Comparison of ENCODE assay signal across 1 cellular context in the genomic region with DNA sequence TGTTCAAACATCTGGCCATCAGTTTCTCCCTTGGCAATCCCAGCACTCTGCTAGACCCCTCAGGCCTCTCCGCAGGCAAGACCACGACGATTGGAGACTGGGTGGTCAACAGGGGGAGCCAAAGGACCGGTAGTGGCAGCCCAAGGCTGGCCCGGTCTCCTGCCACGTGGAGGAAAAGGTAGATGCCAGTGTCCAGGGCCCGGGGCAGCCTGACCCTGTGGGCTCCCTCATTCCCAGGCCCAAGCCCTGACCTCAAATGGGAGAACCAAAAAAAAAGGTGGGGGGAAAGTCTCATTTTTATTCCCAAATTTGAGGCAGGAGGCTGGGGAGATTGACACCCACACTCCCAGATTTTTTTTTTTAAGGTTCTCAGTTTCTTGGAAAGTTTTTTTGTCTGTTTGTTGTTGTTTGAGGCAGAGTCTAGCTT.
TF ChIP-seq lines count a peak whose summit lies in the region.

No MANE protein-coding gene starts in this region.

TF ChIP-seq in HepG2, 621 proteins besides CTCF, POLR2A, EP300 and RAD21 (continued from another document and continues in another):
- TF ChIP-seq SOX13 (IDR thresholded peaks at IDR 0.05) (no peak), SOX13 (CRISPR knock-in tag; conservative IDR thresholded peaks at IDR 0.05 in 1 of 2, IDR thresholded peaks at IDR 0.05 in 1 of 2) (peak in 1 of 2 experiments; percentile 37; a peak in 1 of 4 replicates), ZNF30 (CRISPR knock-in tag; IDR thresholded peaks at IDR 0.05) (no peak), ZNF792 (CRISPR knock-in tag; IDR thresholded peaks at IDR 0.05) (peak; percentile 65; the same call in 1 of the 2 replicates), SIN3B (IDR thresholded peaks at IDR 0.05; ENCODE audit: low read length) (no peak), ZNF782 (CRISPR knock-in tag; IDR thresholded peaks at IDR 0.05; ENCODE audit: borderline replicate concordance) (no peak), DMAP1 (CRISPR knock-in tag; IDR thresholded peaks at IDR 0.05) (peak; percentile 84), ZNF788 (CRISPR knock-in tag; IDR thresholded peaks at IDR 0.05; ENCODE audit: borderline replicate concordance) (peak; percentile 61; the same call in 1 of the 2 replicates), ZNF724P (CRISPR knock-in tag; IDR thresholded peaks at IDR 0.05; ENCODE audit: borderline replicate concordance) (no peak), ZNF441 (CRISPR knock-in tag; IDR thresholded peaks at IDR 0.05; ENCODE audit: borderline replicate concordance) (no peak), MXD4 (CRISPR knock-in tag; IDR thresholded peaks at IDR 0.05) (peak; percentile 77; the same call in 1 of the 2 replicates), KMT2A (CRISPR knock-in tag; IDR thresholded peaks at IDR 0.05) (0 out of 2 replicates have a peak, but pooled peaks have one; percentile 33), ZNF484 (CRISPR knock-in tag; IDR thresholded peaks at IDR 0.05; ENCODE audit: borderline replicate concordance, low read depth) (no peak), SP5 (CRISPR knock-in tag; IDR thresholded peaks at IDR 0.05; ENCODE audit: borderline replicate concordance, low read depth) (0 out of 2 replicates have a peak, but pooled peaks have one; percentile 9), PAF1 (CRISPR knock-in tag; IDR thresholded peaks at IDR 0.05) (no peak), ZNF34 (CRISPR knock-in tag; IDR thresholded peaks at IDR 0.05; ENCODE audit: borderline replicate concordance) (no peak), FOXK1 (CRISPR knock-in tag; IDR thresholded peaks at IDR 0.05; ENCODE audit: borderline replicate concordance, low read depth) (peak; percentile 44; the same call in 1 of the 2 replicates), ZNF737 (CRISPR knock-in tag; IDR thresholded peaks at IDR 0.05; ENCODE audit: borderline replicate concordance) (no peak), SP140L (CRISPR knock-in tag; IDR thresholded peaks at IDR 0.05; ENCODE audit: borderline replicate concordance) (peak; percentile 68; the same call in 1 of the 2 replicates), NCOA1 (CRISPR knock-in tag; IDR thresholded peaks at IDR 0.05) (no peak), MAFF (IDR thresholded peaks at IDR 0.05; ENCODE audit: low read depth, low read length) (no peak), RARA (CRISPR knock-in tag; IDR thresholded peaks at IDR 0.05) (0 out of 2 replicates have a peak, but pooled peaks have one; percentile 19), PAX8 (CRISPR knock-in tag; IDR thresholded peaks at IDR 0.05; ENCODE audit: borderline replicate concordance) (no peak), FOSL2 (CRISPR knock-in tag; IDR thresholded peaks at IDR 0.05) (peak; percentile 62), ZNF207 (IDR thresholded peaks at IDR 0.05; ENCODE audit: borderline replicate concordance) (no peak), ZNF124 (CRISPR knock-in tag; IDR thresholded peaks at IDR 0.05) (0 out of 2 replicates have a peak, but pooled peaks have one; percentile 28), TSC22D2 (CRISPR knock-in tag; IDR thresholded peaks at IDR 0.05; ENCODE audit: borderline replicate concordance) (0 out of 2 replicates have a peak, but pooled peaks have one; percentile 37), THAP11 (CRISPR knock-in tag; IDR thresholded peaks at IDR 0.05) (peak; percentile 59), ZFX (CRISPR knock-in tag; IDR thresholded peaks at IDR 0.05; ENCODE audit: low read depth) (peak; percentile 71), ZSCAN9 (CRISPR knock-in tag; IDR thresholded peaks at IDR 0.05; ENCODE audit: borderline replicate concordance) (peak; percentile 72; the same call in 1 of the 2 replicates), ZMYM3 (CRISPR knock-in tag; IDR thresholded peaks at IDR 0.05) (no peak), ZNF460 (CRISPR knock-in tag; IDR thresholded peaks at IDR 0.05; ENCODE audit: borderline replicate concordance) (no peak), CBX5 (CRISPR knock-in tag; IDR thresholded peaks at IDR 0.05; ENCODE audit: borderline replicate concordance) (peak; percentile 67; the same call in 1 of the 2 replicates), ZNF605 (CRISPR knock-in tag; IDR thresholded peaks at IDR 0.05) (peak; percentile 36; the same call in 1 of the 2 replicates), PAWR (CRISPR knock-in tag; IDR thresholded peaks at IDR 0.05; ENCODE audit: borderline replicate concordance) (no peak)
- TF ChIP-seq, protein P1, sequence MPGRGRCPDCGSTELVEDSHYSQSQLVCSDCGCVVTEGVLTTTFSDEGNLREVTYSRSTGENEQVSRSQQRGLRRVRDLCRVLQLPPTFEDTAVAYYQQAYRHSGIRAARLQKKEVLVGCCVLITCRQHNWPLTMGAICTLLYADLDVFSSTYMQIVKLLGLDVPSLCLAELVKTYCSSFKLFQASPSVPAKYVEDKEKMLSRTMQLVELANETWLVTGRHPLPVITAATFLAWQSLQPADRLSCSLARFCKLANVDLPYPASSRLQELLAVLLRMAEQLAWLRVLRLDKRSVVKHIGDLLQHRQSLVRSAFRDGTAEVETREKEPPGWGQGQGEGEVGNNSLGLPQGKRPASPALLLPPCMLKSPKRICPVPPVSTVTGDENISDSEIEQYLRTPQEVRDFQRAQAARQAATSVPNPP (CRISPR knock-in tag; IDR thresholded peaks at IDR 0.05): no peak
- TF ChIP-seq, protein P2, sequence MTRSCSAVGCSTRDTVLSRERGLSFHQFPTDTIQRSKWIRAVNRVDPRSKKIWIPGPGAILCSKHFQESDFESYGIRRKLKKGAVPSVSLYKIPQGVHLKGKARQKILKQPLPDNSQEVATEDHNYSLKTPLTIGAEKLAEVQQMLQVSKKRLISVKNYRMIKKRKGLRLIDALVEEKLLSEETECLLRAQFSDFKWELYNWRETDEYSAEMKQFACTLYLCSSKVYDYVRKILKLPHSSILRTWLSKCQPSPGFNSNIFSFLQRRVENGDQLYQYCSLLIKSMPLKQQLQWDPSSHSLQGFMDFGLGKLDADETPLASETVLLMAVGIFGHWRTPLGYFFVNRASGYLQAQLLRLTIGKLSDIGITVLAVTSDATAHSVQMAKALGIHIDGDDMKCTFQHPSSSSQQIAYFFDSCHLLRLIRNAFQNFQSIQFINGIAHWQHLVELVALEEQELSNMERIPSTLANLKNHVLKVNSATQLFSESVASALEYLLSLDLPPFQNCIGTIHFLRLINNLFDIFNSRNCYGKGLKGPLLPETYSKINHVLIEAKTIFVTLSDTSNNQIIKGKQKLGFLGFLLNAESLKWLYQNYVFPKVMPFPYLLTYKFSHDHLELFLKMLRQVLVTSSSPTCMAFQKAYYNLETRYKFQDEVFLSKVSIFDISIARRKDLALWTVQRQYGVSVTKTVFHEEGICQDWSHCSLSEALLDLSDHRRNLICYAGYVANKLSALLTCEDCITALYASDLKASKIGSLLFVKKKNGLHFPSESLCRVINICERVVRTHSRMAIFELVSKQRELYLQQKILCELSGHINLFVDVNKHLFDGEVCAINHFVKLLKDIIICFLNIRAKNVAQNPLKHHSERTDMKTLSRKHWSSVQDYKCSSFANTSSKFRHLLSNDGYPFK (CRISPR knock-in tag; IDR thresholded peaks at IDR 0.05; ENCODE audit: borderline replicate concordance): peak; percentile 39; the same call in 1 of the 2 replicates
- TF ChIP-seq, protein P3, sequence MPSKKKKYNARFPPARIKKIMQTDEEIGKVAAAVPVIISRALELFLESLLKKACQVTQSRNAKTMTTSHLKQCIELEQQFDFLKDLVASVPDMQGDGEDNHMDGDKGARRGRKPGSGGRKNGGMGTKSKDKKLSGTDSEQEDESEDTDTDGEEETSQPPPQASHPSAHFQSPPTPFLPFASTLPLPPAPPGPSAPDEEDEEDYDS (CRISPR knock-in tag; IDR thresholded peaks at IDR 0.05): peak; percentile 35; the same call in 1 of the 2 replicates
- TF ChIP-seq, protein P4, sequence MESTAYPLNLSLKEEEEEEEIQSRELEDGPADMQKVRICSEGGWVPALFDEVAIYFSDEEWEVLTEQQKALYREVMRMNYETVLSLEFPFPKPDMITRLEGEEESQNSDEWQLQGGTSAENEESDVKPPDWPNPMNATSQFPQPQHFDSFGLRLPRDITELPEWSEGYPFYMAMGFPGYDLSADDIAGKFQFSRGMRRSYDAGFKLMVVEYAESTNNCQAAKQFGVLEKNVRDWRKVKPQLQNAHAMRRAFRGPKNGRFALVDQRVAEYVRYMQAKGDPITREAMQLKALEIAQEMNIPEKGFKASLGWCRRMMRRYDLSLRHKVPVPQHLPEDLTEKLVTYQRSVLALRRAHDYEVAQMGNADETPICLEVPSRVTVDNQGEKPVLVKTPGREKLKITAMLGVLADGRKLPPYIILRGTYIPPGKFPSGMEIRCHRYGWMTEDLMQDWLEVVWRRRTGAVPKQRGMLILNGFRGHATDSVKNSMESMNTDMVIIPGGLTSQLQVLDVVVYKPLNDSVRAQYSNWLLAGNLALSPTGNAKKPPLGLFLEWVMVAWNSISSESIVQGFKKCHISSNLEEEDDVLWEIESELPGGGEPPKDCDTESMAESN (CRISPR knock-in tag; conservative IDR thresholded peaks at IDR 0.05): peak; percentile 37; the same call in 1 of the 2 replicates
- TF ChIP-seq, protein P5, sequence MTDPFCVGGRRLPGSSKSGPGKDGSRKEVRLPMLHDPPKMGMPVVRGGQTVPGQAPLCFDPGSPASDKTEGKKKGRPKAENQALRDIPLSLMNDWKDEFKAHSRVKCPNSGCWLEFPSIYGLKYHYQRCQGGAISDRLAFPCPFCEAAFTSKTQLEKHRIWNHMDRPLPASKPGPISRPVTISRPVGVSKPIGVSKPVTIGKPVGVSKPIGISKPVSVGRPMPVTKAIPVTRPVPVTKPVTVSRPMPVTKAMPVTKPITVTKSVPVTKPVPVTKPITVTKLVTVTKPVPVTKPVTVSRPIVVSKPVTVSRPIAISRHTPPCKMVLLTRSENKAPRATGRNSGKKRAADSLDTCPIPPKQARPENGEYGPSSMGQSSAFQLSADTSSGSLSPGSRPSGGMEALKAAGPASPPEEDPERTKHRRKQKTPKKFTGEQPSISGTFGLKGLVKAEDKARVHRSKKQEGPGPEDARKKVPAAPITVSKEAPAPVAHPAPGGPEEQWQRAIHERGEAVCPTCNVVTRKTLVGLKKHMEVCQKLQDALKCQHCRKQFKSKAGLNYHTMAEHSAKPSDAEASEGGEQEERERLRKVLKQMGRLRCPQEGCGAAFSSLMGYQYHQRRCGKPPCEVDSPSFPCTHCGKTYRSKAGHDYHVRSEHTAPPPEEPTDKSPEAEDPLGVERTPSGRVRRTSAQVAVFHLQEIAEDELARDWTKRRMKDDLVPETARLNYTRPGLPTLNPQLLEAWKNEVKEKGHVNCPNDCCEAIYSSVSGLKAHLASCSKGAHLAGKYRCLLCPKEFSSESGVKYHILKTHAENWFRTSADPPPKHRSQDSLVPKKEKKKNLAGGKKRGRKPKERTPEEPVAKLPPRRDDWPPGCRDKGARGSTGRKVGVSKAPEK (CRISPR knock-in tag; IDR thresholded peaks at IDR 0.05; ENCODE audit: borderline replicate concordance): peak; percentile 91; the same call in 1 of the 2 replicates
- TF ChIP-seq, protein P6, sequence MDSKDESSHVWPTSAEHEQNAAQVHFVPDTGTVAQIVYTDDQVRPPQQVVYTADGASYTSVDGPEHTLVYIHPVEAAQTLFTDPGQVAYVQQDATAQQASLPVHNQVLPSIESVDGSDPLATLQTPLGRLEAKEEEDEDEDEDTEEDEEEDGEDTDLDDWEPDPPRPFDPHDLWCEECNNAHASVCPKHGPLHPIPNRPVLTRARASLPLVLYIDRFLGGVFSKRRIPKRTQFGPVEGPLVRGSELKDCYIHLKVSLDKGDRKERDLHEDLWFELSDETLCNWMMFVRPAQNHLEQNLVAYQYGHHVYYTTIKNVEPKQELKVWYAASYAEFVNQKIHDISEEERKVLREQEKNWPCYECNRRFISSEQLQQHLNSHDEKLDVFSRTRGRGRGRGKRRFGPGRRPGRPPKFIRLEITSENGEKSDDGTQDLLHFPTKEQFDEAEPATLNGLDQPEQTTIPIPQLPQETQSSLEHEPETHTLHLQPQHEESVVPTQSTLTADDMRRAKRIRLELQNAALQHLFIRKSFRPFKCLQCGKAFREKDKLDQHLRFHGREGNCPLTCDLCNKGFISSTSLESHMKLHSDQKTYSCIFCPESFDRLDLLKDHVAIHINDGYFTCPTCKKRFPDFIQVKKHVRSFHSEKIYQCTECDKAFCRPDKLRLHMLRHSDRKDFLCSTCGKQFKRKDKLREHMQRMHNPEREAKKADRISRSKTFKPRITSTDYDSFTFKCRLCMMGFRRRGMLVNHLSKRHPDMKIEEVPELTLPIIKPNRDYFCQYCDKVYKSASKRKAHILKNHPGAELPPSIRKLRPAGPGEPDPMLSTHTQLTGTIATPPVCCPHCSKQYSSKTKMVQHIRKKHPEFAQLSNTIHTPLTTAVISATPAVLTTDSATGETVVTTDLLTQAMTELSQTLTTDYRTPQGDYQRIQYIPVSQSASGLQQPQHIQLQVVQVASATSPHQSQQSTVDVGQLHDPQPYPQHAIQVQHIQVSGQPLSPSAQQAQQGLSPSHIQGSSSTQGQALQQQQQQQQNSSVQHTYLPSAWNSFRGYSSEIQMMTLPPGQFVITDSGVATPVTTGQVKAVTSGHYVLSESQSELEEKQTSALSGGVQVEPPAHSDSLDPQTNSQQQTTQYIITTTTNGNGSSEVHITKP (CRISPR knock-in tag; IDR thresholded peaks at IDR 0.05; ENCODE audit: low read depth): 0 out of 2 replicates have a peak, but pooled peaks have one; percentile 39
- TF ChIP-seq, protein P7, sequence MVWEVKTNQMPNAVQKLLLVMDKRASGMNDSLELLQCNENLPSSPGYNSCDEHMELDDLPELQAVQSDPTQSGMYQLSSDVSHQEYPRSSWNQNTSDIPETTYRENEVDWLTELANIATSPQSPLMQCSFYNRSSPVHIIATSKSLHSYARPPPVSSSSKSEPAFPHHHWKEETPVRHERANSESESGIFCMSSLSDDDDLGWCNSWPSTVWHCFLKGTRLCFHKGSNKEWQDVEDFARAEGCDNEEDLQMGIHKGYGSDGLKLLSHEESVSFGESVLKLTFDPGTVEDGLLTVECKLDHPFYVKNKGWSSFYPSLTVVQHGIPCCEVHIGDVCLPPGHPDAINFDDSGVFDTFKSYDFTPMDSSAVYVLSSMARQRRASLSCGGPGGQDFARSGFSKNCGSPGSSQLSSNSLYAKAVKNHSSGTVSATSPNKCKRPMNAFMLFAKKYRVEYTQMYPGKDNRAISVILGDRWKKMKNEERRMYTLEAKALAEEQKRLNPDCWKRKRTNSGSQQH (CRISPR knock-in tag; IDR thresholded peaks at IDR 0.05; ENCODE audit: low read depth): no peak
- TF ChIP-seq, protein P8, sequence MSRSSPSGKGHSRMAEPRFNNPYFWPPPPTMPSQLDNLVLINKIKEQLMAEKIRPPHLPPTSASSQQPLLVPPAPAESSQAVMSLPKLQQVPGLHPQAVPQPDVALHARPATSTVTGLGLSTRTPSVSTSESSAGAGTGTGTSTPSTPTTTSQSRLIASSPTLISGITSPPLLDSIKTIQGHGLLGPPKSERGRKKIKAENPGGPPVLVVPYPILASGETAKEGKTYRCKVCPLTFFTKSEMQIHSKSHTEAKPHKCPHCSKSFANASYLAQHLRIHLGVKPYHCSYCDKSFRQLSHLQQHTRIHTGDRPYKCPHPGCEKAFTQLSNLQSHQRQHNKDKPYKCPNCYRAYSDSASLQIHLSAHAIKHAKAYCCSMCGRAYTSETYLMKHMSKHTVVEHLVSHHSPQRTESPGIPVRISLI (CRISPR knock-in tag; IDR thresholded peaks at IDR 0.05; ENCODE audit: borderline replicate concordance): no peak
- TF ChIP-seq, protein P9, sequence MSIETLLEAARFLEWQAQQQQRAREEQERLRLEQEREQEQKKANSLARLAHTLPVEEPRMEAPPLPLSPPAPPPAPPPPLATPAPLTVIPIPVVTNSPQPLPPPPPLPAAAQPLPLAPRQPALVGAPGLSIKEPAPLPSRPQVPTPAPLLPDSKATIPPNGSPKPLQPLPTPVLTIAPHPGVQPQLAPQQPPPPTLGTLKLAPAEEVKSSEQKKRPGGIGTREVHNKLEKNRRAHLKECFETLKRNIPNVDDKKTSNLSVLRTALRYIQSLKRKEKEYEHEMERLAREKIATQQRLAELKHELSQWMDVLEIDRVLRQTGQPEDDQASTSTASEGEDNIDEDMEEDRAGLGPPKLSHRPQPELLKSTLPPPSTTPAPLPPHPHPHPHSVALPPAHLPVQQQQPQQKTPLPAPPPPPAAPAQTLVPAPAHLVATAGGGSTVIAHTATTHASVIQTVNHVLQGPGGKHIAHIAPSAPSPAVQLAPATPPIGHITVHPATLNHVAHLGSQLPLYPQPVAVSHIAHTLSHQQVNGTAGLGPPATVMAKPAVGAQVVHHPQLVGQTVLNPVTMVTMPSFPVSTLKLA (IDR thresholded peaks at IDR 0.05): peak; percentile 54
